Comparison of ENCODE assay signal across 9 cellular contexts in the genomic region with DNA sequence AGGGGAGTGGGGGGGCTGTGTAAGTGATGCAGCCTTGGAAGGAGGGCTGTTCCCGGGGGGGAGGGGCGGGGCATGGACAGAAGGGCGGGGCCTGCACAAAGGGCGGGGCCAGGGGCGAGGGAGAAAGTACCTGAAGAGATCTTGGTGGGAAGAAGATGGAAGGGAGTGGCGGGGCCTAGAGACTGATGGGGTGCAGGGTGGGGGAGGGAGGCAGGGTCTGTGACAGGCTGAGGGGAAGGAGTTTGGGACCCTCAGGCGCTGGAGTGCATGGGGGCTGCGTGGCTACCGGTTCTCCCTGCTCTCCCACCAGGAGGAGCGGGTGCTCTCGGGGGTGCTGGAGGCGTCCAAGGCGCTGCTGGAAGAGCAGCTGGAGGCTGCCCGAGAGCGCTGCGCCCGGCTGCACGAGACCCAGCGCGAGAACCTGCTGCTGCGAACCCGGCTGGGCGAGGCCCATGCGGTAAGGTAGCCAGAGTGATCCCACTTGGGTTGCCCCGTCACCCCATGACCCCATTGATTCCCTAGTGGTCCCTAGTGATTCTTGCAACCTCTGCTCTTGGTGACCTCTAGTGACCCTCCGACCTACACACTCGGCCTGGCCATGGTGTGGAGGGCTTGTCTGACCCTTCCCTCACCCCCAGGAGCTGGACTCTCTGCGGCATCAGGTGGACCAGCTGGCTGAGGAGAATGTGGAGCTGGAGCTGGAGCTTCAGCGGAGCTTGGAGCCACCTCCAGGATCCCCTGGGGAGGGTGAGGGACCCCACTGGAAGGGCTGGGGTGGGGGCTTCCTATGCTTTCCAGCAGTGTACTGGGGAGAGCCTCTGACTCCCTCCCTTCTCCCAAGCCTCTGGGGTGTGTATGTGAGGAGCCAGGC. TPM values are rescaled to one million over a fixed set of nuclear protein-coding genes. Genes with fewer than 3 reads are reported as not detected.
A peak's percentile ranks its signal among the peaks of the same experiment; 100 is the strongest.
DNase-seq lines count a peak whose midpoint lies in the region; ATAC-seq and TF ChIP-seq lines count a peak whose summit lies in the region.
"Had no signal": no experiment of that assay in that cellular context is flagged by ENCODE, and none has a peak within 500 bp of the region (broad histone marks: within the 10 kb centered on the region; RNA-seq: fewer than 3 reads in every experiment).

No MANE protein-coding gene starts in this region.

- CTCF ChIA-PET in GM10248 (lab: Yijun Ruan, JAX): interaction anchor here (0.9 to 7.5 kb wide), 6 partner anchors 11 to 117 kb away, joined by 3 to 81 read pairs (median 12); a partner anchor contains a TSS

- H3K9me3 Mint-ChIP-seq in activated T-cell treated with anti-CD3 and anti-CD28 coated beads, Interleukin-2, amount 50 U/mL, for 72 hours: no peaks in the 10 kb centered on the region
- H3K9me3 Mint-ChIP-seq: T-cell had no signal

- intact Hi-C loops in transverse colon (cut with DNase I; ENCODE audit: low total_unique reads): no loop called here

- 68 to 80% methylated on average over 2 to 28 of the region's 29 CpGs for WGBS in transverse colon (ENCODE audit: low coverage in 1 of 2), 2 donors

- H3K27ac ChIP-seq in brain microvascular endothelial cell: no peak overlapping the region
- peak overlapping the region; percentile 76 to 84 (median 82) for H3K27ac ChIP-seq in transverse colon

- H3K9me3 ChIP-seq in transverse colon: no peaks in the 10 kb centered on the region

- H3K36me3 Mint-ChIP-seq in activated T-cell treated with anti-CD3 and anti-CD28 coated beads, Interleukin-2, amount 50 U/mL, for 72 hours (ENCODE audit: insufficient read depth in 2 of 2): peaks cover 4 to 15% of the 10 kb centered on the region in 2 donors

- peak overlapping the region; percentile 1 to 96 for H3K4me3 Mint-ChIP-seq in activated T-cell treated with anti-CD3 and anti-CD28 coated beads, Interleukin-2, amount 50 U/mL, for 72 hours

- TF ChIP-seq POLR2A in transverse colon (IDR thresholded peaks at IDR 0.05): no peak

- H3K4me3 ChIP-seq in brain microvascular endothelial cell (ENCODE audit: low read depth, low read length): no peak overlapping the region
- peak overlapping the region; percentile 27 for H3K4me3 ChIP-seq in kidney epithelial cell (ENCODE audit: low read depth, low read length)
- peak overlapping the region in 3 of 4 donors; percentile 12 to 42 (median 22) for H3K4me3 ChIP-seq in transverse colon

- TF ChIP-seq EP300 in transverse colon (IDR thresholded peaks at IDR 0.05; ENCODE audit: low read depth): no peak

- peaks cover 7 to 31% (median 24%) of the 10 kb centered on the region in 4 donors for H3K4me1 ChIP-seq in transverse colon

- H3K36me3 ChIP-seq in brain microvascular endothelial cell (replicated peaks) (no peaks in the 10 kb centered on the region), kidney epithelial cell (ENCODE audit: control insufficient read depth, insufficient read depth, low read length) (no peaks in the 10 kb centered on the region), transverse colon (no peaks in the 10 kb centered on the region)

- no peak overlapping the region for H3K27ac Mint-ChIP-seq in activated T-cell treated with anti-CD3 and anti-CD28 coated beads, Interleukin-2, amount 50 U/mL, for 72 hours
- H3K27ac Mint-ChIP-seq: T-cell had no signal

- no peaks in the 10 kb centered on the region for H3K27me3 Mint-ChIP-seq in activated T-cell treated with anti-CD3 and anti-CD28 coated beads, Interleukin-2, amount 50 U/mL, for 72 hours (ENCODE audit: low read depth)
- H3K27me3 Mint-ChIP-seq: T-cell had no signal

- in situ Hi-C loops in brain microvascular endothelial cell (cut with HindIII; ENCODE audit: low pct_ligation_motif_present, low sequenced_read_pairs): no loop called here
- in situ Hi-C loops in transverse colon (cut with MboI; ENCODE audit: low pct_ligation_motif_present in 1 of 4, low pct_unique_long_range_greater_than_20kb in 1 of 4, low sequenced_read_pairs in 3 of 4): no loop called here

- POLR2A ChIA-PET in GM10248 (lab: Yijun Ruan, JAX): interaction anchor here (0.5 to 1.5 kb wide), 3 partner anchors 10 to 1671 kb away, joined by 3 to 6 read pairs (median 5); a partner anchor contains a TSS

- H3K27me3 ChIP-seq in brain microvascular endothelial cell (replicated peaks) (no peaks in the 10 kb centered on the region), kidney epithelial cell (ENCODE audit: control insufficient read depth, insufficient read depth, low read length) (peaks cover 5% of the 10 kb centered on the region), transverse colon (no peaks in the 10 kb centered on the region)

- no peak for ATAC-seq in activated T-cell treated with anti-CD3 and anti-CD28 coated beads, Interleukin-2, amount 50 U/mL, for 72 hours (replicated peaks in 1 of 2)
- ATAC-seq in HG02759 (IDR thresholded peaks at IDR 0.05; ENCODE audit: unreplicated experiment): no peak

- DNase-seq in activated T-cell treated with anti-CD3 and anti-CD28 coated beads, Interleukin-2, amount 50 U/mL, for 72 hours: no peak
- no peak for DNase-seq in activated T-cell treated with anti-CD3 and anti-CD28 coated beads, Interleukin-2, amount 50 U/mL, for 1 hour
- DNase-seq in brain microvascular endothelial cell: peak; percentile 7
- DNase-seq in kidney epithelial cell (ENCODE audit: low read depth): no peak
- DNase-seq in transverse colon: no peak
- no peak for DNase-seq in NCI-H2196 treated with DMSO at 0.1 percent for 48 hours (lab: John Stamatoyannopoulos, UW; ENCODE audit: unreplicated experiment)
- no peak for DNase-seq in GM10248 (ENCODE audit: extremely low spot score)

- TF ChIP-seq CTCF in brain microvascular endothelial cell (IDR thresholded peaks at IDR 0.05; ENCODE audit: low read depth, low read length, missing control alignments) (no peak), kidney epithelial cell (IDR thresholded peaks at IDR 0.05; ENCODE audit: insufficient read depth, low read length, poor library complexity, severe bottlenecking) (no peak), transverse colon (IDR thresholded peaks at IDR 0.05) (no peak), GM10248 (IDR thresholded peaks at IDR 0.05; ENCODE audit: control extremely low read depth, extremely low read depth, low read depth, missing control alignments) (no peak)

- H3K4me1 Mint-ChIP-seq in activated T-cell treated with anti-CD3 and anti-CD28 coated beads, Interleukin-2, amount 50 U/mL, for 72 hours (ENCODE audit: low read depth): peaks cover 54% of the 10 kb centered on the region

RNA-seq across cellular contexts. Expression of a gene that starts 3.1 kb away (rescaled TPM):
- 100 to 1,000 TPM; 119 to 126 TPM for total RNA-seq in activated T-cell treated with anti-CD3 and anti-CD28 coated beads, Interleukin-2, amount 50 U/mL, for 72 hours
- total RNA-seq in kidney epithelial cell (1.3 and 2.3 TPM in 2 replicates), transverse colon (100 to 1,000 TPM in 1 of 4 donors, 10 to 100 TPM in 3; 24.8 to 203 (median 47.1) TPM)

RNA-seq across cellular contexts. Expression of a gene that starts 15.9 kb away (rescaled TPM):
- total RNA-seq in activated T-cell treated with anti-CD3 and anti-CD28 coated beads, Interleukin-2, amount 50 U/mL, for 72 hours: 10 to 100 TPM; 16.6 to 18.4 TPM
- total RNA-seq in kidney epithelial cell (35.7 and 43.0 TPM in 2 replicates), transverse colon (10 to 100 TPM; 14.5 to 86.0 (median 34.5) TPM)

RNA-seq across cellular contexts. Expression of a gene that starts 25.2 kb away (rescaled TPM):
- 100 to 1,000 TPM; 134 to 138 TPM for total RNA-seq in activated T-cell treated with anti-CD3 and anti-CD28 coated beads, Interleukin-2, amount 50 U/mL, for 72 hours
- total RNA-seq in kidney epithelial cell (489 and 562 TPM in 2 replicates), transverse colon (100 to 1,000 TPM; 152 to 381 (median 265) TPM)

RNA-seq across cellular contexts. Expression of a gene that starts 25.7 kb away (rescaled TPM):
- total RNA-seq in activated T-cell treated with anti-CD3 and anti-CD28 coated beads, Interleukin-2, amount 50 U/mL, for 72 hours: 100 to 1,000 TPM; 145 to 154 TPM
- 307 and 366 TPM in 2 replicates for total RNA-seq in kidney epithelial cell
- total RNA-seq in transverse colon: 10 to 100 TPM; 59.1 to 99.9 (median 82.7) TPM

RNA-seq across cellular contexts. Expression of a gene that starts 37.8 kb away (rescaled TPM):
- 10 to 100 TPM; 40.5 to 42.4 TPM for total RNA-seq in activated T-cell treated with anti-CD3 and anti-CD28 coated beads, Interleukin-2, amount 50 U/mL, for 72 hours
- total RNA-seq in kidney epithelial cell (54.3 and 58.8 TPM in 2 replicates), transverse colon (100 to 1,000 TPM; 142 to 272 (median 221) TPM)
